13 cellular contexts compared by ENCODE assay signal in the genomic region with DNA sequence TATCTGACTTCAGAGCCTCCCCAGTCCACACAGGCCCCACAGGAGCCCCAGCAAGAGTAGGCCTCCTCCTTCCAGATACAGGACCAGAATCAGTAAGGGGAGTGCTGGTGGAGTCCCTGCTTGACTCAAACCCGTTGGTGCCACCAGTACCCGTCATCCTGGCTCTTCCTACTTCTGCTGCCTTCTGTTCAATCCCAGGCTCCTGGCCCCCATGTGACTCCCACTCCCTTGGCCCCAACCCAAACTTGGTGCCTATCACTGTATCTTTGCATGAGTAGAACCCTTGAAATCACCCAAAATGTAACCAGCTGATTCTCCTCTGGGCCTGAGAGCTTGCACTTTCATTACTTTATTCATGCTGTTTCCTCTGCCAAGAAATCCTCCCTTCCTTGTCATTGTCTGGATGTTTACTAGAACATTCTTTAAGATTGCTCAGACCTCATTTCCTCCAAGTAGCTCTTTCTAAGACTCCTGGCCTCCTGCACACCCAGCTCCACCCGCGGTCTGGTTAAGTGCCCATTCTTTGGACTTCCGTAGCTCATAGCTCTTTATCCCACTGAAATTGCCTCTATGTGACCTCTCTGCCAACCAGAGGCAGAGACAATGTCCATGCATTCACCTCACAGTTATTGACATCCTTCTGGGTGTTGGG. TPM values are rescaled to one million over a fixed set of nuclear protein-coding genes. Genes with fewer than 3 reads are reported as not detected.
DNase-seq lines count a peak whose midpoint lies in the region; ATAC-seq and TF ChIP-seq lines count a peak whose summit lies in the region.
"Had no signal": no experiment of that assay in that cellular context is flagged by ENCODE, and none has a peak within 500 bp of the region (broad histone marks: within the 10 kb centered on the region; RNA-seq: fewer than 3 reads in every experiment).

No MANE protein-coding gene starts in this region.

- no peak overlapping the region for H2AFZ ChIP-seq in PC-3 (ENCODE audit: low read length)
- H2AFZ ChIP-seq in GM23338, result no peak overlapping the region

- TF ChIP-seq EP300 in upper lobe of left lung (IDR thresholded peaks at IDR 0.05), result peak in 1 of 4 donors; percentile 65

- TF ChIP-seq POLR2A in upper lobe of left lung (IDR thresholded peaks at IDR 0.05), result peak in 1 of 4 donors; percentile 29

- H4K20me1 ChIP-seq in PC-3 (ENCODE audit: low read length) (no peaks in the 10 kb centered on the region), GM23338 (replicated peaks; ENCODE audit: insufficient read depth) (no peaks in the 10 kb centered on the region)

- peak overlapping the region; percentile 19; the same call in 1 of the 2 replicates for H3K4me2 ChIP-seq in PC-3 (ENCODE audit: low read length)
- H3K4me2 ChIP-seq in GM23338, result no peak overlapping the region

- H3K9me3 ChIP-seq in PC-3 (ENCODE audit: low read length) (no peaks in the 10 kb centered on the region), left lung (no peaks in the 10 kb centered on the region), upper lobe of left lung (no peaks in the 10 kb centered on the region)
- no peaks in the 10 kb centered on the region for H3K9me3 ChIP-seq in naive thymus-derived CD4-positive, alpha-beta T cell (ENCODE audit: control insufficient read depth in 2 of 3, low read length in 3 of 3)

- H3K4me3 ChIP-seq in PC-3 (ENCODE audit: low read length), result no peak overlapping the region
- H3K4me3 ChIP-seq in dorsolateral prefrontal cortex, result no peak overlapping the region
- no peak overlapping the region for H3K4me3 ChIP-seq in left lung
- H3K4me3 ChIP-seq in upper lobe of left lung, result no peak overlapping the region
- H3K4me3 ChIP-seq in naive thymus-derived CD4-positive, alpha-beta T cell (ENCODE audit: low read length), result no peak overlapping the region
- no peak overlapping the region for H3K4me3 ChIP-seq in GM23338

- H3K36me3 Mint-ChIP-seq in naive thymus-derived CD4-positive, alpha-beta T cell, result peaks cover 0 to 12% (median 4%) of the 10 kb centered on the region in 5 donors
- H3K36me3 Mint-ChIP-seq in GM23338 (ENCODE audit: low read depth), result no peaks in the 10 kb centered on the region

- WGBS in upper lobe of left lung, 2 donors, result 52 to 63% methylated on average over 5 of the region's 5 CpGs

- peaks cover 0 to 14% (median 3%) of the 10 kb centered on the region in 7 donors for H3K4me1 Mint-ChIP-seq in naive thymus-derived CD4-positive, alpha-beta T cell
- peaks cover 3% of the 10 kb centered on the region for H3K4me1 Mint-ChIP-seq in GM23338

- no TSS peak for BruUV-seq in PC-3 (replicated peaks; lab: Mats Ljungman, UMichigan)

- intact Hi-C loops in PC-3 (cut with micrococcal nuclease) (no loop called here), dorsolateral prefrontal cortex (cut with DNase I) (loop anchor here (5.0 kb wide), 2 partner anchors 46 to 69 kb away; no protein-coding TSS in a partner anchor), left lung (cut with DNase I) (no loop called here)
- intact Hi-C loops in naive thymus-derived CD4-positive, alpha-beta T cell (cut with micrococcal nuclease), result no loop called here

- TF ChIP-seq CTCF in PC-3 (conservative IDR thresholded peaks at IDR 0.05; ENCODE audit: low read depth, low read length), result no peak
- no peak for TF ChIP-seq CTCF in dorsolateral prefrontal cortex (IDR thresholded peaks at IDR 0.05 in 54 of 56, conservative IDR thresholded peaks at IDR 0.05 in 2 of 56; ENCODE audit: low read depth in 1 of 56, partially characterized antibody in 56 of 56)
- TF ChIP-seq CTCF in left lung (IDR thresholded peaks at IDR 0.05), result no peak
- TF ChIP-seq CTCF in upper lobe of left lung (IDR thresholded peaks at IDR 0.05), result no peak
- no peak for TF ChIP-seq CTCF in GM23338 (conservative IDR thresholded peaks at IDR 0.05; ENCODE audit: low read depth in 2 of 2)

- POLR2A ChIA-PET in PC-3 (lab: Charles Lee; ENCODE audit: unreplicated experiment), result interaction anchor here (0.5 to 0.7 kb wide), 3 partner anchors 9 to 31 kb away, joined by 3 to 9 read pairs (median 8); no protein-coding TSS in a partner anchor
- POLR2A ChIA-PET in naive thymus-derived CD4-positive, alpha-beta T cell (lab: Charles Lee), result interaction anchor here (1.0 kb wide), 1 partner anchor 31 kb away, joined by 5 read pairs; no protein-coding TSS in a partner anchor

- no peak overlapping the region for H3K9ac ChIP-seq in PC-3 (ENCODE audit: low read length)

- CTCF ChIA-PET in PC-3 (lab: Charles Lee), result interaction anchor here (1.0 kb wide), 1 partner anchor 70 kb away, joined by 5 read pairs; no protein-coding TSS in a partner anchor
- CTCF ChIA-PET in naive thymus-derived CD4-positive, alpha-beta T cell (lab: Charles Lee), result no interaction called here

- H3F3A ChIP-seq in PC-3 (ENCODE audit: low read length, unreplicated experiment) (no peaks in the 10 kb centered on the region), GM23338 (replicated peaks; ENCODE audit: low read depth) (no peaks in the 10 kb centered on the region)

- H3K27ac ChIP-seq in PC-3 (ENCODE audit: low read length), result peak overlapping the region; percentile 55
- H3K27ac ChIP-seq in dorsolateral prefrontal cortex, result peak overlapping the region in 31 of 59 donors; percentile 0 to 91 (median 37)
- peak overlapping the region; percentile 70 to 74 for H3K27ac ChIP-seq in left lung
- peak overlapping the region; percentile 72 to 85 (median 82) for H3K27ac ChIP-seq in upper lobe of left lung
- H3K27ac ChIP-seq in naive thymus-derived CD4-positive, alpha-beta T cell (ENCODE audit: low read depth, low read length), result no peak overlapping the region
- no peak overlapping the region for H3K27ac ChIP-seq in GM23338 (ENCODE audit: low read depth)

- no peaks in the 10 kb centered on the region for H3K9me2 ChIP-seq in PC-3 (replicated peaks; ENCODE audit: low read length)
- no peaks in the 10 kb centered on the region for H3K9me2 ChIP-seq in GM23338 (ENCODE audit: insufficient read depth)

- H3K79me2 ChIP-seq in PC-3 (ENCODE audit: low read length) (no peaks in the 10 kb centered on the region), GM23338 (replicated peaks; ENCODE audit: insufficient read depth) (no peaks in the 10 kb centered on the region)

- no peak overlapping the region for H3K27ac Mint-ChIP-seq in naive thymus-derived CD4-positive, alpha-beta T cell
- no peak overlapping the region for H3K27ac Mint-ChIP-seq in GM23338
- H3K27ac Mint-ChIP-seq: stimulated activated naive CD8-positive, alpha-beta T cell treated with anti-CD3 and anti-CD28 coated beads, Interleukin-15, Interleukin-2, amounts not matched to agents 100 ng/mL and 50 ng/mL, for 24 hours had no signal

- H3K36me3 ChIP-seq in PC-3 (ENCODE audit: low read depth, low read length) (no peaks in the 10 kb centered on the region), left lung (peaks cover 0 to 3% of the 10 kb centered on the region in 2 donors), upper lobe of left lung (no peaks in the 10 kb centered on the region), GM23338 (ENCODE audit: insufficient read depth) (no peaks in the 10 kb centered on the region)
- H3K36me3 ChIP-seq in naive thymus-derived CD4-positive, alpha-beta T cell (ENCODE audit: control insufficient read depth in 2 of 3, insufficient read depth in 3 of 3, low read length in 3 of 3), result no peaks in the 10 kb centered on the region

- peak; percentile 63 for DNase-seq in PC-3
- no peak for DNase-seq in dorsolateral prefrontal cortex
- DNase-seq in left lung, result no peak
- peak in 1 of 2 donors; percentile 57 for DNase-seq in upper lobe of left lung
- no peak for DNase-seq in naive thymus-derived CD4-positive, alpha-beta T cell
- DNase-seq in GM23338 (ENCODE audit: low spot score), result no peak
- DNase-seq: activated T-cell treated with anti-CD3 and anti-CD28 coated beads, Interleukin-2, amount 50 U/mL, for 4 hours; DND-41; effector CD8-positive, alpha-beta T cell; NCI-H1105 treated with DMSO at 0.1 percent for 48 hours; T1000 had no signal

- H3K4me1 ChIP-seq in PC-3 (ENCODE audit: insufficient read depth, low read length) (peaks cover 8% of the 10 kb centered on the region), left lung (peaks cover 3 to 92% of the 10 kb centered on the region in 2 donors), upper lobe of left lung (peaks cover 34 to 58% (median 38%) of the 10 kb centered on the region in 4 donors), GM23338 (ENCODE audit: insufficient read depth) (no peaks in the 10 kb centered on the region)
- H3K4me1 ChIP-seq in naive thymus-derived CD4-positive, alpha-beta T cell (ENCODE audit: control insufficient read depth in 2 of 2, insufficient read depth in 2 of 2, low read length in 2 of 2), result no peaks in the 10 kb centered on the region

- peaks cover 5 to 64% (median 10%) of the 10 kb centered on the region in 5 donors for H3K27me3 Mint-ChIP-seq in naive thymus-derived CD4-positive, alpha-beta T cell
- peaks cover 5% of the 10 kb centered on the region for H3K27me3 Mint-ChIP-seq in GM23338 (ENCODE audit: insufficient read depth, low read depth, poor library complexity)

- no peak overlapping the region for H3K4me3 Mint-ChIP-seq in naive thymus-derived CD4-positive, alpha-beta T cell
- H3K4me3 Mint-ChIP-seq in GM23338, result no peak overlapping the region
- H3K4me3 Mint-ChIP-seq: activated T-cell treated with anti-CD3 and anti-CD28 coated beads, Interleukin-2, amount 50 U/mL, for 4 hours; stimulated activated naive CD8-positive, alpha-beta T cell treated with anti-CD3 and anti-CD28 coated beads, Interleukin-15, Interleukin-2, amounts not matched to agents 100 ng/mL and 50 ng/mL, for 24 hours had no signal

- H3K9me3 Mint-ChIP-seq in naive thymus-derived CD4-positive, alpha-beta T cell, result peaks cover 0 to under 1% (median 0%) of the 10 kb centered on the region in 11 donors
- H3K9me3 Mint-ChIP-seq in GM23338, result no peaks in the 10 kb centered on the region
- H3K9me3 Mint-ChIP-seq: activated T-cell treated with anti-CD3 and anti-CD28 coated beads, Interleukin-2, amount 50 U/mL, for 4 hours; stimulated activated naive CD8-positive, alpha-beta T cell treated with anti-CD3 and anti-CD28 coated beads, Interleukin-15, Interleukin-2, amounts not matched to agents 100 ng/mL and 50 ng/mL, for 24 hours had no signal

- H3K27me3 ChIP-seq in PC-3 (ENCODE audit: low read length), result no peaks in the 10 kb centered on the region
- H3K27me3 ChIP-seq in dorsolateral prefrontal cortex, result no peaks in the 10 kb centered on the region
- no peaks in the 10 kb centered on the region for H3K27me3 ChIP-seq in left lung
- no peaks in the 10 kb centered on the region for H3K27me3 ChIP-seq in upper lobe of left lung
- no peaks in the 10 kb centered on the region for H3K27me3 ChIP-seq in naive thymus-derived CD4-positive, alpha-beta T cell (ENCODE audit: control insufficient read depth in 2 of 2, insufficient read depth in 2 of 2, low read length in 2 of 2)
- no peaks in the 10 kb centered on the region for H3K27me3 ChIP-seq in GM23338 (ENCODE audit: insufficient read depth)

- peak; percentile 88 for ATAC-seq in PC-3
- peak; percentile 65 for ATAC-seq in left lung
- peak; percentile 60 to 67 for ATAC-seq in upper lobe of left lung (ENCODE audit: low FRiP score in 2 of 2)
- no peak for ATAC-seq in naive thymus-derived CD4-positive, alpha-beta T cell
- no peak for ATAC-seq in GM23338
- ATAC-seq in GM18502 (IDR thresholded peaks at IDR 0.05; ENCODE audit: poor library complexity, unreplicated experiment), result no peak
- ATAC-seq: activated T-cell treated with anti-CD3 and anti-CD28 coated beads, Interleukin-2, amount 50 U/mL, for 4 hours had no signal

RNA-seq across cellular contexts. Expression of gene PTAFR, which starts 15.7 kb away (rescaled TPM):
- 3.9 and 4.5 TPM in 2 replicates for total RNA-seq in PC-3 (2014; rRNA removed)
- 1 to 10 TPM in 118 of 120 experiments, under 1 TPM in 2; 0.76 to 9.2 (median 3.8) TPM for total RNA-seq in dorsolateral prefrontal cortex
- 10 to 100 TPM; 19.4 to 59.7 TPM for total RNA-seq in left lung
- 10 to 100 TPM; 10.5 to 42.3 (median 22.0) TPM for total RNA-seq in upper lobe of left lung
- 10 to 100 TPM in 1 of 5 experiments, 1 to 10 TPM in 3, under 1 TPM in 1; 0.31 to 21.2 (median 1.2) TPM for total RNA-seq in naive thymus-derived CD4-positive, alpha-beta T cell
- polyA plus RNA-seq in naive thymus-derived CD4-positive, alpha-beta T cell, result 1 to 10 TPM in 1 of 2 donors, under 1 TPM in 1; 0.51 to 2.0 TPM
- total RNA-seq in GM23338 (2014; rRNA removed; shearing (Covaris generic)), result 0.27 and 0.76 TPM in 2 replicates
- polyA plus RNA-seq in GM23338 (2016; fragmentation: Nextera tagmentation; extraction: Ambion mirVana), result 0.29 and 0.49 TPM in 2 replicates

Comparison
In these comparisons a context has a peak if more than half of its experiments do, and no peak if none do; other contexts are left out.
1. ATAC-seq: peak in PC-3 (single experiment), left lung (single experiment) and upper lobe of left lung (2 of 2); none in naive thymus-derived CD4-positive, alpha-beta T cell (single experiment), GM23338 (single experiment) and GM18502 (single experiment).
2. H3K27ac ChIP-seq: peak in PC-3 (single experiment), dorsolateral prefrontal cortex (31 of 59), left lung (2 of 2) and upper lobe of left lung (4 of 4); none in naive thymus-derived CD4-positive, alpha-beta T cell (single experiment) and GM23338 (single experiment).
3. intact Hi-C loops: an anchor here in dorsolateral prefrontal cortex (5.0 kb wide); none called in PC-3, left lung and naive thymus-derived CD4-positive, alpha-beta T cell.